Comparison of ENCODE assay signal across 8 cellular contexts in the genomic region with DNA sequence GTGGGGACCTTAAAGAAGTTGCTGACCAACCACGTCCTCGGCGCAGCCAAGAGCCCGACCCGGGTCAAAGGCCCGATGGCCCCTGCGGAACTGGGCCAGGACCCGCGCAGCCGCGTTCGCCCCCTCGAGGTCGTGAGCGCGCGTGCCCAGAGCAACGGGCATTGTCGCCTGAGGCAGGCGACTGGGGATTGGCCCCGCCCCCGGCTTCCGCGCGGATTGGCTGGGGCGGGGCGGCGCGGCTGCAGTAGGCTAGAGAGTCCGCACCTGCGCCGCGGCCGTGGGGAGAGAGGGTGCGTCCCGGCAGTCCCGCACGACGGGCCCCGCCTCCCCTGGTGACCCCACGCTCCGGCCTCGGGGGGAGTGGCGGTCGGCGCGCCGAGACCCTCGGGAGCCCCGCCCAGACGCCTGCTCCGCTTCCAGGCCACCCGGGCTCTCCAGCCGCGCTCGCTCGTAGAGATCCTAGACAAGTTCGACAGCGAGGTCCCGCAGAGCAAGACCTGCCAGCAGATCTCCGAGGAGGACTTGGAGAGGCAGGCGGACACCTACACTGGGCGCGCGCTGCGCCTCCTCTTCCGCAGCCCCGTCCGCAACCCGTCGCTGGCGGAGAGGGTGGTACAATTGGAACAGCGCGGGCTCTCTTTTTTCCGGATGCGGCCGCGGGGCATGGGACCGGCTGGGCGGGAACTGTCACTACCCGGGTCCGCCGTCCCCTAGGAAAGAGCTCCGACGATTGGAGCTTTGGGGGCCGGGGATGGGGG.
DNase-seq lines count a peak whose midpoint lies in the region; ATAC-seq and TF ChIP-seq lines count a peak whose summit lies in the region.

No MANE protein-coding gene starts in this region.

- H3K4me3 ChIP-seq in GM12865 (ENCODE audit: low read depth, low read length) (peak overlapping the region; percentile 82), astrocyte of the spinal cord (ENCODE audit: low read depth, low read length) (peak overlapping the region; percentile 47)

- in situ Hi-C loops in astrocyte of the spinal cord (cut with HindIII; ENCODE audit: low sequenced_read_pairs) = no loop called here

- peak; percentile 88 for DNase-seq in GM12865 (ENCODE audit: low read depth)
- DNase-seq in NCI-H146 (lab: John Stamatoyannopoulos, UW) = peak; percentile 87
- peak; percentile 67 to 83 (median 73) for DNase-seq in T-helper 2 cell
- DNase-seq in astrocyte of the spinal cord (ENCODE audit: low read depth, low spot score) = peak; percentile 49
- DNase-seq in iPS-NIHi7 (ENCODE audit: extremely low spot score) = peak; percentile 88
- peak in 3 of 4 experiments; percentile 49 to 76 (median 67) for DNase-seq in stimulated activated CD4-positive, alpha-beta T cell treated with anti-CD3 and anti-CD28 coated beads, Interleukin-1b, Interleukin-23, amount 100 ng/mL, for 24 hours (ENCODE audit: low read depth in 4 of 4, low spot score in 1 of 4)
- no peak for DNase-seq in glomerular visceral epithelial cell (ENCODE audit: extremely low spot score)

- peak; percentile 7 for TF ChIP-seq CTCF in GM12865 (IDR thresholded peaks at IDR 0.05; ENCODE audit: insufficient read depth, low read depth, low read length, missing control alignments)
- TF ChIP-seq CTCF in astrocyte of the spinal cord (IDR thresholded peaks at IDR 0.05; ENCODE audit: low read depth, low read length) = no peak

- ATAC-seq in HG02623 (IDR thresholded peaks at IDR 0.05; ENCODE audit: unreplicated experiment) = peak; percentile 81
